10 cellular contexts compared by ENCODE assay signal in genomic region chr1:89603651-89604413, GRCh38. TPM values are rescaled to one million over a fixed set of nuclear protein-coding genes. Genes with fewer than 3 reads are reported as not detected.
A peak's percentile ranks its signal among the peaks of the same experiment; 100 is the strongest.
DNase-seq lines count a peak whose midpoint lies in the region; ATAC-seq, FAIRE-seq and TF ChIP-seq lines count a peak whose summit lies in the region.
"Had no signal": no experiment of that assay in that cellular context is flagged by ENCODE, and none has a peak within 500 bp of the region (broad histone marks: within the 10 kb centered on the region; RNA-seq: fewer than 3 reads in every experiment).

No MANE protein-coding gene starts in this region.

- no peak for TF ChIP-seq CTCF in vagina (IDR thresholded peaks at IDR 0.05)

- no peak for ATAC-seq in HG03571 (IDR thresholded peaks at IDR 0.05; ENCODE audit: unreplicated experiment)
- ATAC-seq in HG02610 (IDR thresholded peaks at IDR 0.05; ENCODE audit: unreplicated experiment) = no peak
- no peak for ATAC-seq in Right ventricle myocardium superior (ENCODE audit: poor library complexity)

- no peak overlapping the region for H3K4me3 ChIP-seq in vagina

- H3K36me3 ChIP-seq in vagina = no peaks in the 10 kb centered on the region

- no peaks in the 10 kb centered on the region for H3K27me3 ChIP-seq in vagina

- DNase-seq in H54 (ENCODE audit: insufficient read length, low spot score) (peak; percentile 9), vagina (ENCODE audit: extremely low spot score in 2 of 2) (no peak), Right ventricle myocardium superior (no peak)
- peak; percentile 58 to 67 for DNase-seq in activated CD4-positive, alpha-beta T cell treated with anti-CD3 and anti-CD28 coated beads, Interleukin-2, amount 50 U/mL, for 48 hours
- DNase-seq in stimulated activated CD4-positive, alpha-beta T cell treated with anti-CD3 and anti-CD28 coated beads, Interleukin-2, amount 100 ng/mL, for 24 hours = peak; percentile 53 to 70

- TF ChIP-seq POLR2A in H54 (IDR thresholded peaks at IDR 0.05; ENCODE audit: low read depth, low read length) = no peak
- no peak for TF ChIP-seq POLR2A in vagina (IDR thresholded peaks at IDR 0.05)

- FAIRE-seq in H54 (lab: Jason Lieb, UNC) = no peak
- FAIRE-seq: endometrium, islet of Langerhans had no signal

- no peaks in the 10 kb centered on the region for H3K9me3 ChIP-seq in vagina

- peaks cover 11% of the 10 kb centered on the region for H3K4me1 ChIP-seq in vagina

- H3K27ac ChIP-seq in cingulate gyrus (ENCODE audit: low read depth, low read length) = peak overlapping the region; percentile 47
- no peak overlapping the region for H3K27ac ChIP-seq in vagina

- intact Hi-C loops in vagina (cut with DNase I) = loop anchor here (10.0 kb wide), 1 partner anchor 119 kb away; no protein-coding TSS in a partner anchor
- intact Hi-C loops in Right ventricle myocardium superior (cut with DNase I) = no loop called here

RNA-seq across cellular contexts. Expression of gene LRRC8C, which starts 29.1 kb away (rescaled TPM):
- total RNA-seq in vagina (5.4 TPM), Right ventricle myocardium superior (5.9 TPM)

Comparison
In these comparisons a context has a peak if more than half of its experiments do, and no peak if none do; other contexts are left out.
1. DNase-seq: peak in H54 (single experiment), activated CD4-positive, alpha-beta T cell treated with anti-CD3 and anti-CD28 coated beads, Interleukin-2, amount 50 U/mL, for 48 hours (2 of 2) and stimulated activated CD4-positive, alpha-beta T cell treated with anti-CD3 and anti-CD28 coated beads, Interleukin-2, amount 100 ng/mL, for 24 hours (2 of 2); none in vagina (0 of 2) and Right ventricle myocardium superior (single experiment).